In genomic region chr3:176650478-176650877, GRCh38 we compare ENCODE assay signal across 11 cellular contexts.
DNase-seq lines count a peak whose midpoint lies in the region; ATAC-seq and TF ChIP-seq lines count a peak whose summit lies in the region.
"Had no signal": no experiment of that assay in that cellular context is flagged by ENCODE, and none has a peak within 500 bp of the region (broad histone marks: within the 10 kb centered on the region; RNA-seq: fewer than 3 reads in every experiment).

No MANE protein-coding gene starts in this region.

- ATAC-seq in GM19463 (IDR thresholded peaks at IDR 0.05; ENCODE audit: unreplicated experiment) (peak; percentile 43), body of pancreas (no peak), GM18870 (IDR thresholded peaks at IDR 0.05; ENCODE audit: unreplicated experiment) (no peak)

- peak; percentile 21 for DNase-seq in AG10803 (ENCODE audit: low read depth)
- peak; percentile 26 for DNase-seq in NCI-H69 (lab: John Stamatoyannopoulos, UW)
- DNase-seq in fibroblast of lung (ENCODE audit: low read depth in 2 of 2), result peak; percentile 12 to 17
- DNase-seq in GM19240 (ENCODE audit: insufficient read length, low spot score), result no peak
- no peak for DNase-seq in stimulated activated naive CD4-positive, alpha-beta T cell treated with Interleukin-2 at 50 U/mL for 16 hours (lab: John Stamatoyannopoulos, UW)
- no peak for DNase-seq in body of pancreas
- DNase-seq: NCI-H510A, T1000 had no signal

- no peaks in the 10 kb centered on the region for H4K20me1 ChIP-seq in fibroblast of lung (ENCODE audit: control insufficient read depth, extremely low read depth, insufficient read depth, low read length)
- H4K20me1 ChIP-seq: BLaER1 treated with 17β-estradiol and CSF1 and Interleukin-3, amounts not matched to agents 10 nM and 100 nM had no signal

- H3K4me1 ChIP-seq in fibroblast of lung (ENCODE audit: control insufficient read depth, extremely low read depth, insufficient read depth, low read length) (no peaks in the 10 kb centered on the region), body of pancreas (no peaks in the 10 kb centered on the region)
- H3K4me1 ChIP-seq: BLaER1 treated with 17β-estradiol and CSF1 and Interleukin-3, amounts not matched to agents 10 nM and 100 nM had no signal

- no peak overlapping the region for H3K27ac ChIP-seq in fibroblast of lung (ENCODE audit: insufficient read depth, low read length)
- no peak overlapping the region for H3K27ac ChIP-seq in body of pancreas
- H3K27ac ChIP-seq: BLaER1 treated with 17β-estradiol and CSF1 and Interleukin-3, amounts not matched to agents 10 nM and 100 nM had no signal

- H3K79me2 ChIP-seq in fibroblast of lung (ENCODE audit: control insufficient read depth, insufficient read depth, low read length), result no peaks in the 10 kb centered on the region

- H3K4me2 ChIP-seq in fibroblast of lung (ENCODE audit: extremely low read depth, insufficient read depth, low read length), result no peak overlapping the region
- H3K4me2 ChIP-seq: BLaER1 treated with 17β-estradiol and CSF1 and Interleukin-3, amounts not matched to agents 10 nM and 100 nM had no signal

- WGBS in body of pancreas, 2 donors, result 73 to 87% methylated on average over 2 of the region's 2 CpGs

- no peak overlapping the region for H3K9ac ChIP-seq in fibroblast of lung (ENCODE audit: insufficient read depth, low read length)
- H3K9ac ChIP-seq: BLaER1 treated with 17β-estradiol and CSF1 and Interleukin-3, amounts not matched to agents 10 nM and 100 nM had no signal

- peak; percentile 26 for TF ChIP-seq CTCF in AG10803 (conservative IDR thresholded peaks at IDR 0.05; ENCODE audit: low read length)
- no peak for TF ChIP-seq CTCF in fibroblast of lung (conservative IDR thresholded peaks at IDR 0.05 in 1 of 2, IDR thresholded peaks at IDR 0.05 in 1 of 2; ENCODE audit: low read depth in 1 of 2, low read length in 2 of 2)
- TF ChIP-seq CTCF in body of pancreas (IDR thresholded peaks at IDR 0.05), result no peak

- H3K4me3 ChIP-seq in AG10803 (ENCODE audit: low read length) (no peak overlapping the region), fibroblast of lung (replicated peaks in 1 of 4; ENCODE audit: control extremely low read depth in 1 of 4, insufficient read depth in 1 of 4, low read depth in 3 of 4, low read length in 4 of 4) (no peak overlapping the region), body of pancreas (no peak overlapping the region)
- H3K4me3 ChIP-seq: BLaER1 treated with 17β-estradiol and CSF1 and Interleukin-3, amounts not matched to agents 10 nM and 100 nM had no signal

- H3K9me3 ChIP-seq in fibroblast of lung (ENCODE audit: control insufficient read depth, insufficient read depth, low read depth, low read length), result no peaks in the 10 kb centered on the region
- H3K9me3 ChIP-seq in body of pancreas, result no peaks in the 10 kb centered on the region
- H3K9me3 ChIP-seq: BLaER1 treated with 17β-estradiol and CSF1 and Interleukin-3, amounts not matched to agents 10 nM and 100 nM had no signal

- H3K27me3 ChIP-seq in fibroblast of lung (ENCODE audit: control insufficient read depth, insufficient read depth, low read length), result no peaks in the 10 kb centered on the region
- no peaks in the 10 kb centered on the region for H3K27me3 ChIP-seq in body of pancreas
- H3K27me3 ChIP-seq: BLaER1 treated with 17β-estradiol and CSF1 and Interleukin-3, amounts not matched to agents 10 nM and 100 nM had no signal

- H3K36me3 ChIP-seq in fibroblast of lung (ENCODE audit: control insufficient read depth, insufficient read depth, low read length) (no peaks in the 10 kb centered on the region), body of pancreas (replicated peaks in 1 of 2; ENCODE audit: insufficient read depth in 1 of 2, low read depth in 2 of 2) (no peaks in the 10 kb centered on the region)
- H3K36me3 ChIP-seq: BLaER1 treated with 17β-estradiol and CSF1 and Interleukin-3, amounts not matched to agents 10 nM and 100 nM had no signal

- TF ChIP-seq POLR2A in body of pancreas (IDR thresholded peaks at IDR 0.05), result no peak

- no peak overlapping the region for H2AFZ ChIP-seq in fibroblast of lung (ENCODE audit: low read length)

- intact Hi-C loops in body of pancreas (cut with DNase I), result no loop called here

Comparison
In these comparisons a context has a peak if more than half of its experiments do, and no peak if none do; other contexts are left out.
1. DNase-seq: peak in AG10803 (single experiment), NCI-H69 (single experiment) and fibroblast of lung (2 of 2); none in GM19240 (single experiment), stimulated activated naive CD4-positive, alpha-beta T cell treated with Interleukin-2 at 50 U/mL for 16 hours (single experiment) and body of pancreas (0 of 4).